Comparison of ENCODE assay signal across 17 cellular contexts in genomic region chr9:68953771-68954170, GRCh38.
DNase-seq lines count a peak whose midpoint lies in the region; ATAC-seq lines count a peak whose summit lies in the region.
"Had no signal": no experiment of that assay in that cellular context is flagged by ENCODE, and none has a peak within 500 bp of the region (broad histone marks: within the 10 kb centered on the region; RNA-seq: fewer than 3 reads in every experiment).

No MANE protein-coding gene starts in this region.

- H3K36me3 ChIP-seq in MG63: no peaks in the 10 kb centered on the region

- no peak overlapping the region for H3K4me3 ChIP-seq in MG63
- H3K4me3 ChIP-seq: A549, K562 had no signal

- DNase-seq in DMS 273 (lab: John Stamatoyannopoulos, UW; ENCODE audit: unreplicated experiment) (peak; percentile 3), DMS 273 treated with DMSO at 0.1 percent for 48 hours (lab: John Stamatoyannopoulos, UW) (no peak), G401 (ENCODE audit: low spot score) (peak; percentile 67), NCI-H69 (lab: John Stamatoyannopoulos, UW) (peak; percentile 34), cerebellum (ENCODE audit: low spot score) (peak; percentile 15), NCI-H1694 treated with DMSO at 0.1 percent for 48 hours (lab: John Stamatoyannopoulos, UW) (no peak), MG63 (no peak)
- DNase-seq: AML-193; CD4-positive, alpha-beta memory T cell; DMS53; DND-41; GDM1; H9; IMR-90 had no signal

- H3K9me3 ChIP-seq in MG63: no peaks in the 10 kb centered on the region
- H3K9me3 ChIP-seq: A549 had no signal

- in situ Hi-C loops in G401 (cut with HindIII; ENCODE audit: low sequenced_read_pairs): no loop called here

- H3K27me3 ChIP-seq in MG63: no peaks in the 10 kb centered on the region

- no peak for ATAC-seq in GM18861 (IDR thresholded peaks at IDR 0.05; ENCODE audit: unreplicated experiment)
- ATAC-seq: A549, K562 had no signal

Comparison
In these comparisons a context has a peak if more than half of its experiments do, and no peak if none do; other contexts are left out.
1. DNase-seq: peak in DMS 273 (single experiment), G401 (single experiment), NCI-H69 (single experiment) and cerebellum (single experiment); none in DMS 273 treated with DMSO at 0.1 percent for 48 hours (single experiment), NCI-H1694 treated with DMSO at 0.1 percent for 48 hours (single experiment) and MG63 (single experiment).